ENCODE assay signal across 11 cellular contexts in the genomic region with DNA sequence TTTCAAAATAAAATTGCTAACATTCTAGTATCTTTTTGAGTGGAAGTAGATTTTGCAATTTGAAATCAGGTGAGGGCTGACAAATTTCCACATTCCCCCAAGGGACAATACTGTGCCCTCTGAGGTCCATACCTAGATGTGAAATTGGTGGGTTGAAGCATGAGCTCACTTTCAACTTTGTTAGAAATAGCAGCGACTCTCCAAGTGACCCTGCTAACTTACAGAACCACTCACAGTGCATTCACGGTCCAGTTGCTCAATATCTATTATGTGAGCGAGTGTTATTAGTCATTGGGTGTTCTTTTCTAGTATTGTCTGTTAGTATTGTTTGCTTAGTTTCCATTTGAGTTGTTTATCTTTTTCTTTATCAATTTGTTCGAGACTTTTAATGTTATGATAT.
DNase-seq lines count a peak whose midpoint lies in the region; ATAC-seq lines count a peak whose summit lies in the region.
"Had no signal": no experiment of that assay in that cellular context is flagged by ENCODE, and none has a peak within 500 bp of the region (broad histone marks: within the 10 kb centered on the region; RNA-seq: fewer than 3 reads in every experiment).

No MANE protein-coding gene starts in this region.

- H3K36me3 Mint-ChIP-seq in activated T-cell treated with anti-CD3 and anti-CD28 coated beads, Interleukin-2, amount 50 U/mL, for 24 hours (ENCODE audit: low read depth): no peaks in the 10 kb centered on the region

- no peak overlapping the region for H3K27ac Mint-ChIP-seq in activated T-cell treated with anti-CD3 and anti-CD28 coated beads, Interleukin-2, amount 50 U/mL, for 24 hours

- DNase-seq in fibroblast of gingiva (ENCODE audit: low read depth): peak; percentile 62
- DNase-seq in NCI-H524 (lab: John Stamatoyannopoulos, UW): no peak
- no peak for DNase-seq in islet precursor cell
- no peak for DNase-seq in HK-2 (ENCODE audit: unreplicated experiment)
- DNase-seq in activated T-cell treated with anti-CD3 and anti-CD28 coated beads, Interleukin-2, amount 50 U/mL, for 24 hours: no peak
- DNase-seq: activated effector memory CD4-positive, alpha-beta T cell treated with Interleukin-2 at 50 U/mL for 16 hours; lower lobe of right lung; right cardiac atrium had no signal

- no peaks in the 10 kb centered on the region for H3K27me3 Mint-ChIP-seq in activated T-cell treated with anti-CD3 and anti-CD28 coated beads, Interleukin-2, amount 50 U/mL, for 24 hours

- no peaks in the 10 kb centered on the region for H3K4me1 Mint-ChIP-seq in activated T-cell treated with anti-CD3 and anti-CD28 coated beads, Interleukin-2, amount 50 U/mL, for 24 hours (ENCODE audit: low read depth)

- H3K9me3 Mint-ChIP-seq in activated T-cell treated with anti-CD3 and anti-CD28 coated beads, Interleukin-2, amount 50 U/mL, for 24 hours: peaks cover 7% of the 10 kb centered on the region

- H3K4me3 Mint-ChIP-seq in activated T-cell treated with anti-CD3 and anti-CD28 coated beads, Interleukin-2, amount 50 U/mL, for 24 hours: no peak overlapping the region

- ATAC-seq in GM18511 (IDR thresholded peaks at IDR 0.05; ENCODE audit: unreplicated experiment) (peak; percentile 88), GM21529 (IDR thresholded peaks at IDR 0.05; ENCODE audit: unreplicated experiment) (peak; percentile 85), HG03159 (IDR thresholded peaks at IDR 0.05; ENCODE audit: unreplicated experiment) (peak; percentile 85)
- ATAC-seq: lower lobe of right lung had no signal
